13 cellular contexts compared by ENCODE assay signal in genomic region chr9:96008502-96009222, GRCh38.
DNase-seq lines count a peak whose midpoint lies in the region; ATAC-seq and TF ChIP-seq lines count a peak whose summit lies in the region.
"Had no signal": no experiment of that assay in that cellular context is flagged by ENCODE, and none has a peak within 500 bp of the region (broad histone marks: within the 10 kb centered on the region; RNA-seq: fewer than 3 reads in every experiment).

No MANE protein-coding gene starts in this region.

- H3K9ac ChIP-seq in Loucy (ENCODE audit: low read depth, low read length, poor library complexity, severe bottlenecking) (no peak overlapping the region), liver (ENCODE audit: low read depth in 1 of 2, low read length in 2 of 2) (no peak overlapping the region)

- no peaks in the 10 kb centered on the region for H3F3A ChIP-seq in Loucy (ENCODE audit: low read depth)

- peak overlapping the region; percentile 60 for H3K27ac Mint-ChIP-seq in activated T-helper 17 cell treated with anti-CD3 and anti-CD28 coated beads, Interleukin-2, amount 50 U/mL, for 72 hours

- H3K9me3 ChIP-seq in Loucy (ENCODE audit: insufficient read depth, low read depth, low read length) (no peaks in the 10 kb centered on the region), liver (ENCODE audit: control insufficient read depth in 4 of 4, low read length in 3 of 4) (no peaks in the 10 kb centered on the region), adrenal gland (replicated peaks in 1 of 3) (no peaks in the 10 kb centered on the region), esophagus muscularis mucosa (no peaks in the 10 kb centered on the region)
- H3K9me3 ChIP-seq: heart left ventricle, prostate gland, transverse colon had no signal

- no peaks in the 10 kb centered on the region for H3K9me2 ChIP-seq in Loucy (replicated peaks; ENCODE audit: low read depth, low read length)

- no peaks in the 10 kb centered on the region for H4K20me1 ChIP-seq in Loucy (ENCODE audit: insufficient read depth, low read length, poor library complexity, severe bottlenecking)

- no peak for TF ChIP-seq POLR2A in adrenal gland (IDR thresholded peaks at IDR 0.05)
- no peak for TF ChIP-seq POLR2A in esophagus muscularis mucosa (IDR thresholded peaks at IDR 0.05; ENCODE audit: low read depth)

- peaks cover 21% of the 10 kb centered on the region for H3K4me1 Mint-ChIP-seq in activated T-helper 17 cell treated with anti-CD3 and anti-CD28 coated beads, Interleukin-2, amount 50 U/mL, for 72 hours

- no peak overlapping the region for H2AFZ ChIP-seq in Loucy (ENCODE audit: low read length)

- no peaks in the 10 kb centered on the region for H3K79me2 ChIP-seq in Loucy (ENCODE audit: insufficient read depth, low read length)

- DNase-seq in GF-D8 (lab: John Stamatoyannopoulos, UW), result peak; percentile 69
- DNase-seq in adrenal gland, result no peak
- no peak for DNase-seq in nucleus accumbens (lab: John Stamatoyannopoulos, UW)
- DNase-seq in esophagus muscularis mucosa (ENCODE audit: extremely low spot score), result no peak
- DNase-seq: activated CD8-positive, alpha-beta memory T cell treated with anti-CD3 and anti-CD28 coated beads, Interleukin-2, amount 10 ng/mL, durations not matched to agents 7 days and 5 days; heart left ventricle; mesenchymal stem cell; transverse colon had no signal

- peak overlapping the region; percentile 29 for H3K4me3 Mint-ChIP-seq in activated T-helper 17 cell treated with anti-CD3 and anti-CD28 coated beads, Interleukin-2, amount 50 U/mL, for 72 hours
- H3K4me3 Mint-ChIP-seq: activated CD8-positive, alpha-beta memory T cell treated with anti-CD3 and anti-CD28 coated beads, Interleukin-2, amount 10 ng/mL, durations not matched to agents 7 days and 5 days had no signal

- intact Hi-C loops in adrenal gland (cut with DNase I), result no loop called here
- intact Hi-C loops in esophagus muscularis mucosa (cut with DNase I), result no loop called here

- TF ChIP-seq EP300 in esophagus muscularis mucosa (IDR thresholded peaks at IDR 0.05), result no peak

- peaks cover 13% of the 10 kb centered on the region for H3K36me3 Mint-ChIP-seq in activated T-helper 17 cell treated with anti-CD3 and anti-CD28 coated beads, Interleukin-2, amount 50 U/mL, for 72 hours (ENCODE audit: low read depth)

- no peaks in the 10 kb centered on the region for H3K27me3 ChIP-seq in Loucy (ENCODE audit: insufficient read depth, low read length, poor library complexity, severe bottlenecking)
- no peaks in the 10 kb centered on the region for H3K27me3 ChIP-seq in liver (ENCODE audit: control insufficient read depth in 4 of 4, insufficient read depth in 4 of 4, low read length in 3 of 4)
- H3K27me3 ChIP-seq in adrenal gland, result no peaks in the 10 kb centered on the region
- no peaks in the 10 kb centered on the region for H3K27me3 ChIP-seq in esophagus muscularis mucosa
- H3K27me3 ChIP-seq: heart left ventricle, transverse colon had no signal

- H3K36me3 ChIP-seq in Loucy (ENCODE audit: insufficient read depth, low read length) (peaks cover 48% of the 10 kb centered on the region; the same call in 1 of the 2 replicates), liver (ENCODE audit: control insufficient read depth in 4 of 4, insufficient read depth in 3 of 4, low read depth in 1 of 4, low read length in 3 of 4) (peaks cover 0 to 12% (median 1%) of the 10 kb centered on the region in 4 donors), adrenal gland (replicated peaks in 1 of 2) (peaks cover 0 to 12% of the 10 kb centered on the region in 2 donors), esophagus muscularis mucosa (peaks cover 9 to 53% (median 36%) of the 10 kb centered on the region in 4 donors)

- no peaks in the 10 kb centered on the region for H3K9me3 Mint-ChIP-seq in activated T-helper 17 cell treated with anti-CD3 and anti-CD28 coated beads, Interleukin-2, amount 50 U/mL, for 72 hours

- H3K4me3 ChIP-seq in Loucy (ENCODE audit: low read length, poor library complexity, severe bottlenecking) (no peak overlapping the region), liver (ENCODE audit: low read depth in 1 of 3, low read length in 3 of 3) (peak overlapping the region in 1 of 3 donors; percentile 8), adrenal gland (no peak overlapping the region), esophagus muscularis mucosa (no peak overlapping the region)
- H3K4me3 ChIP-seq: heart left ventricle, prostate gland, transverse colon had no signal

- TF ChIP-seq RAD21 in liver (IDR thresholded peaks at IDR 0.05), result peak; percentile 61 to 65

- no peaks in the 10 kb centered on the region for H3K27me3 Mint-ChIP-seq in activated T-helper 17 cell treated with anti-CD3 and anti-CD28 coated beads, Interleukin-2, amount 50 U/mL, for 72 hours
- H3K27me3 Mint-ChIP-seq: activated CD8-positive, alpha-beta memory T cell treated with anti-CD3 and anti-CD28 coated beads, Interleukin-2, amount 10 ng/mL, durations not matched to agents 7 days and 5 days had no signal

- H3K4me2 ChIP-seq in Loucy (ENCODE audit: low read depth, low read length, poor library complexity, severe bottlenecking), result peak overlapping the region; percentile 56

- H3K4me1 ChIP-seq in Loucy (ENCODE audit: insufficient read depth, low read length, poor library complexity, severe bottlenecking) (peaks cover 40% of the 10 kb centered on the region), liver (ENCODE audit: control insufficient read depth in 4 of 4, insufficient read depth in 4 of 4, low read length in 3 of 4) (peaks cover 0 to 28% (median 22%) of the 10 kb centered on the region in 4 donors), adrenal gland (replicated peaks in 1 of 2) (no peaks in the 10 kb centered on the region), esophagus muscularis mucosa (peaks cover 12 to 24% (median 22%) of the 10 kb centered on the region in 4 donors)
- H3K4me1 ChIP-seq: prostate gland had no signal

- H3K27ac ChIP-seq in liver (ENCODE audit: low read depth in 1 of 2, low read length in 2 of 2) (peak overlapping the region; percentile 72 to 78), adrenal gland (no peak overlapping the region), esophagus muscularis mucosa (replicated peaks in 1 of 4) (no peak overlapping the region)
- H3K27ac ChIP-seq: prostate gland had no signal

- 35% methylated on average over 12 of the region's 12 CpGs for WGBS in liver
- 78 to 83% (median 81%) methylated on average over 12 of the region's 12 CpGs for WGBS in adrenal gland, 4 donors
- 76% methylated on average over 12 of the region's 12 CpGs for WGBS in esophagus muscularis mucosa

- ATAC-seq in activated T-helper 17 cell treated with anti-CD3 and anti-CD28 coated beads, Interleukin-2, amount 50 U/mL, for 72 hours (replicated peaks), result peak; percentile 67
- no peak for ATAC-seq in GM21423 (IDR thresholded peaks at IDR 0.05; ENCODE audit: unreplicated experiment)

- TF ChIP-seq CTCF in Loucy (conservative IDR thresholded peaks at IDR 0.05; ENCODE audit: low read length) (no peak), liver (IDR thresholded peaks at IDR 0.05; ENCODE audit: low read depth, low read length, missing input control) (no peak), adrenal gland (IDR thresholded peaks at IDR 0.05) (no peak), esophagus muscularis mucosa (IDR thresholded peaks at IDR 0.05) (no peak)

TF ChIP-seq in liver, 16 proteins besides CTCF, POLR2A, EP300 and RAD21 (continues in another document):
- no peak for TF ChIP-seq FOXA1 (IDR thresholded peaks at IDR 0.05)
- peak; percentile 80 to 95 for TF ChIP-seq RXRA (IDR thresholded peaks at IDR 0.05)
- no peak for TF ChIP-seq EGR1 (IDR thresholded peaks at IDR 0.05; ENCODE audit: low read depth in 2 of 2)
- peak; percentile 51 for TF ChIP-seq NR2F2 (IDR thresholded peaks at IDR 0.05)
- TF ChIP-seq SP1 (IDR thresholded peaks at IDR 0.05), result peak; percentile 80
- peak in 1 of 2 donors; percentile 61 for TF ChIP-seq GABPA (IDR thresholded peaks at IDR 0.05 in 1 of 2, conservative IDR thresholded peaks at IDR 0.05 in 1 of 2)
- TF ChIP-seq FOXA2 (IDR thresholded peaks at IDR 0.05), result peak; percentile 48
- peak; percentile 96 for TF ChIP-seq ZBTB33 (IDR thresholded peaks at IDR 0.05)
- TF ChIP-seq TAF1 (conservative IDR thresholded peaks at IDR 0.05), result no peak
- peak; percentile 74 to 83 for TF ChIP-seq HNF4A (conservative IDR thresholded peaks at IDR 0.05)
- peak; percentile 88 for TF ChIP-seq YY1 (IDR thresholded peaks at IDR 0.05)
- peak; percentile 95 for TF ChIP-seq MAX (IDR thresholded peaks at IDR 0.05)
- TF ChIP-seq HNF4G (IDR thresholded peaks at IDR 0.05), result no peak
- TF ChIP-seq JUND (IDR thresholded peaks at IDR 0.05), result peak in 1 of 2 donors; percentile 85

Comparison
In these comparisons a context has a peak if more than half of its experiments do, and no peak if none do; other contexts are left out.
1. H3K27ac ChIP-seq: peak in liver (2 of 2); none in adrenal gland (0 of 5) and esophagus muscularis mucosa (0 of 4).